In the genomic region with DNA sequence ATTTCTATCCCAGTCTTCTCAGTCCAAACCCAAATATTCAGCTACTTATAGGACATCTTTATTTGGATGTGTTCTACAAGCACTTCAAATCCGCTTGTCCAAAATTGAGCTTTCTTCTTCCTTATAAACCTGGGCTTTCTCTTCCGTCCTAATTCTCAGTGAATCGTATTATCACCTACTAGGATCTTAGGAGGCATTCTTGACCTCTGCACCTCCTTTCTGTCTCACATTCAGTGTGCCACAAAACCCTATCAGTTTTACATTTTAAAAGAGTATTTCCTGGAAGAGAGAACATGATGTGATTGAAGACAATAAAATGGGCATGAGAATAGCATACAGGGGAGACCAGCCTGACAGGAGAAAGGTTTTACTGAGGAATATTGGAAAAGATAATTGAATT, we compare ENCODE assay signal across 30 cellular contexts.
"Had no signal": no experiment of that assay in that cellular context is flagged by ENCODE, and none has a peak within 500 bp of the region (broad histone marks: within the 10 kb centered on the region; RNA-seq: fewer than 3 reads in every experiment).

No MANE protein-coding gene starts in this region.

- H3K27me3 ChIP-seq: adrenal gland, body of pancreas, breast epithelium, SJCRH30 had no signal

- H3K9me3 Mint-ChIP-seq: activated CD4-positive, alpha-beta T cell treated with anti-CD3 and anti-CD28 coated beads, Interleukin-2, amount 10 ng/mL, durations not matched to agents 24 days and 14 days; activated CD8-positive, alpha-beta T cell treated with anti-CD3 and anti-CD28 coated beads for 36 hours; activated naive CD4-positive, alpha-beta T cell treated with anti-CD3 and anti-CD28 coated beads, Interleukin-2, amount 50 U/mL, for 24 hours; activated naive CD8-positive, alpha-beta T cell treated with anti-CD3 and anti-CD28 coated beads, Interleukin-2, amount 10 ng/mL, durations not matched to agents 7 days and 5 days; activated T-cell treated with anti-CD3 and anti-CD28 coated beads, Interleukin-2, amount 50 U/mL, for 72 hours; activated T-helper 2 cell treated with anti-CD3 and anti-CD28 coated beads, Interferon-gamma antibody, Interleukin-2, Interleukin-4, amounts not matched to agents 10 μg/mL and 5 μg/mL and 100 μg/mL, durations not matched to agents 14 hours and 24 hours and 36 hours had no signal

- H3K27me3 Mint-ChIP-seq: activated CD8-positive, alpha-beta T cell treated with anti-CD3 and anti-CD28 coated beads for 36 hours; activated naive CD4-positive, alpha-beta T cell treated with anti-CD3 and anti-CD28 coated beads, Interleukin-2, amount 50 U/mL, for 24 hours; activated naive CD8-positive, alpha-beta T cell treated with anti-CD3 and anti-CD28 coated beads, Interleukin-2, amount 10 ng/mL, durations not matched to agents 7 days and 5 days had no signal

- H3K36me3 ChIP-seq: adrenal gland, breast epithelium, SJCRH30, WERI-Rb-1 had no signal

- H3K36me3 Mint-ChIP-seq: activated naive CD4-positive, alpha-beta T cell treated with anti-CD3 and anti-CD28 coated beads, Interleukin-2, amount 50 U/mL, for 24 hours; activated naive CD8-positive, alpha-beta T cell treated with anti-CD3 and anti-CD28 coated beads, Interleukin-2, amount 10 ng/mL, durations not matched to agents 7 days and 5 days had no signal

- H3K27ac Mint-ChIP-seq: activated CD4-positive, alpha-beta T cell treated with anti-CD3 and anti-CD28 coated beads, Interleukin-2, amount 10 ng/mL, durations not matched to agents 24 days and 14 days; activated CD8-positive, alpha-beta T cell treated with anti-CD3 and anti-CD28 coated beads for 36 hours; activated naive CD4-positive, alpha-beta T cell treated with anti-CD3 and anti-CD28 coated beads, Interleukin-2, amount 50 U/mL, for 24 hours; activated naive CD8-positive, alpha-beta T cell treated with anti-CD3 and anti-CD28 coated beads, Interleukin-2, amount 10 ng/mL, durations not matched to agents 7 days and 5 days; activated T-cell treated with anti-CD3 and anti-CD28 coated beads, Interleukin-2, amount 50 U/mL, for 72 hours; activated T-helper 2 cell treated with anti-CD3 and anti-CD28 coated beads, Interferon-gamma antibody, Interleukin-2, Interleukin-4, amounts not matched to agents 10 μg/mL and 5 μg/mL and 100 μg/mL, durations not matched to agents 14 hours and 24 hours and 36 hours had no signal

- H3K4me1 ChIP-seq: adrenal gland, body of pancreas, breast epithelium had no signal

- H3K9me3 ChIP-seq: adrenal gland, body of pancreas, breast epithelium, SJCRH30 had no signal

- H3K4me3 Mint-ChIP-seq: activated CD4-positive, alpha-beta T cell treated with anti-CD3 and anti-CD28 coated beads, Interleukin-2, amount 10 ng/mL, durations not matched to agents 24 days and 14 days; activated CD8-positive, alpha-beta T cell treated with anti-CD3 and anti-CD28 coated beads for 36 hours; activated naive CD4-positive, alpha-beta T cell treated with anti-CD3 and anti-CD28 coated beads, Interleukin-2, amount 50 U/mL, for 24 hours; activated naive CD8-positive, alpha-beta T cell treated with anti-CD3 and anti-CD28 coated beads, Interleukin-2, amount 10 ng/mL, durations not matched to agents 7 days and 5 days; activated T-cell treated with anti-CD3 and anti-CD28 coated beads, Interleukin-2, amount 50 U/mL, for 72 hours had no signal

- ATAC-seq: activated CD8-positive, alpha-beta T cell treated with anti-CD3 and anti-CD28 coated beads for 36 hours; activated T-cell treated with anti-CD3 and anti-CD28 coated beads, Interleukin-2, amount 50 U/mL, for 72 hours; body of pancreas had no signal

- H3K4me3 ChIP-seq: adrenal gland, body of pancreas, breast epithelium, SK-N-MC had no signal

- H3K4me1 Mint-ChIP-seq: activated naive CD4-positive, alpha-beta T cell treated with anti-CD3 and anti-CD28 coated beads, Interleukin-2, amount 50 U/mL, for 24 hours; activated naive CD8-positive, alpha-beta T cell treated with anti-CD3 and anti-CD28 coated beads, Interleukin-2, amount 10 ng/mL, durations not matched to agents 7 days and 5 days had no signal

- DNase-seq: activated CD4-positive, alpha-beta T cell treated with anti-CD3 and anti-CD28 coated beads, Interleukin-2, amount 10 ng/mL, durations not matched to agents 24 days and 14 days; activated CD4-positive, alpha-beta T cell treated with anti-CD3 and anti-CD28 coated beads, Interleukin-2, amount 50 U/mL, for 4 hours; activated CD8-positive, alpha-beta T cell treated with anti-CD3 and anti-CD28 coated beads for 36 hours; activated gamma-delta T cell; activated naive CD4-positive, alpha-beta T cell treated with Interleukin-2 at 50 U/mL for 16 hours; activated naive CD8-positive, alpha-beta T cell treated with anti-CD3 and anti-CD28 coated beads, Interleukin-2, amount 10 ng/mL, durations not matched to agents 7 days and 5 days; activated T-cell treated with anti-CD3 and anti-CD28 coated beads, Interleukin-2, amount 50 U/mL, for 1 hour; activated T-cell treated with anti-CD3 and anti-CD28 coated beads, Interleukin-2, amount 50 U/mL, for 72 hours; adrenal gland; body of pancreas; MM.1S; MV-4-11; NCI-H1092; NCI-H1436 treated with DMSO at 0.1 percent for 48 hours; NCI-H1694 treated with DMSO at 0.1 percent for 48 hours; NCI-H2029; NCI-H2171; NCI-H510A; NCI-H526; NCI-H748 treated with DMSO at 0.1 percent for 48 hours; NK-92 treated with Interleukin-12 subunit alpha and Interleukin-12 subunit beta, amount 100 ng/mL, for 24 hours; SHP77; SJCRH30; T1000; WERI-Rb-1 had no signal

- H3K27ac ChIP-seq: adrenal gland, body of pancreas, KMS-11, SK-N-MC, WERI-Rb-1 had no signal
